ENCODE assay signal across 22 cellular contexts in the genomic region with DNA sequence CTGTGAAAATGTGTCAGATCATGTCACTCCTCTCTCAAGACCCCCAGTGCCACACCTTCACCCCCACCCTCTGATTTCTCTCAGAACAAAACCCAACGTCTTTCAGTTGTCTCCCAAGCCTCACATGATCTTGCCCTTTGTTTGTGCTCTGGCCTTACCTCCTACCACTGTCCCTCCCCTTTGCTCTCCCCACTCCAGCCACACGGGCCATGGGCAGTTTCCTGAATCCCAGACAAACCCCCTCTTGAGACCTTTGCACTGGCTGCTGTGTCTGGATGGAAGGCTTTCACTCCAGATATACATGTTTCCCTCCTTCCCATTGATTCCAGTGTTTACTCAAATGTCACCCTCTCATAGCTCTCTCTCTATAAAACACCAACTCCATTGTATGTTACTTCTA.
"Had no signal": no experiment of that assay in that cellular context is flagged by ENCODE, and none has a peak within 500 bp of the region (broad histone marks: within the 10 kb centered on the region; RNA-seq: fewer than 3 reads in every experiment).

No MANE protein-coding gene starts in this region.

- H3K4me3 Mint-ChIP-seq: effector memory CD8-positive, alpha-beta T cell; natural killer cell; stimulated activated naive B cell treated with anti-CD40 and anti-IgM and Interleukin-4, amounts not matched to agents 10 μg/mL and 1 μg/mL and 100 μg/mL, for 72 hours; stimulated activated naive CD8-positive, alpha-beta T cell treated with anti-CD3 and anti-CD28 coated beads, Interleukin-15, Interleukin-2, amounts not matched to agents 100 ng/mL and 50 ng/mL, for 24 hours had no signal

- H3K27ac Mint-ChIP-seq: effector memory CD8-positive, alpha-beta T cell; natural killer cell; stimulated activated naive B cell treated with anti-CD40 and anti-IgM and Interleukin-4, amounts not matched to agents 10 μg/mL and 1 μg/mL and 100 μg/mL, for 72 hours; stimulated activated naive CD8-positive, alpha-beta T cell treated with anti-CD3 and anti-CD28 coated beads, Interleukin-15, Interleukin-2, amounts not matched to agents 100 ng/mL and 50 ng/mL, for 24 hours had no signal

- FAIRE-seq: endometrium, keratinocyte, pancreas had no signal

- H3K4me3 ChIP-seq: esophagus squamous epithelium, lower lobe of right lung, pancreas, sigmoid colon, thoracic aorta, tibial nerve, vagina had no signal

- H3K9me3 ChIP-seq: esophagus squamous epithelium, lower lobe of right lung, pancreas, sigmoid colon, thoracic aorta, tibial nerve, vagina had no signal

- H3K27me3 ChIP-seq: pancreas, sigmoid colon, tibial nerve, vagina had no signal

- DNase-seq: cortex of kidney; effector memory CD8-positive, alpha-beta T cell; erythroblast; esophagus squamous epithelium; foreskin melanocyte; glutamatergic neuron; hypothalamus; left ventricle myocardium superior; lower lobe of right lung; natural killer cell; occipital lobe; pancreas; sigmoid colon; stimulated activated CD4-positive, alpha-beta T cell treated with anti-CD3 and anti-CD28 coated beads, Interleukin-15, amount 100 ng/mL, for 24 hours; stimulated activated CD4-positive, alpha-beta T cell treated with anti-CD3 and anti-CD28 coated beads, Interleukin-2, amount 100 ng/mL, for 48 hours; stimulated activated naive B cell treated with anti-CD40 and anti-IgM and Interleukin-4, amounts not matched to agents 10 μg/mL and 1 μg/mL and 100 μg/mL, for 72 hours had no signal

- H3K4me1 ChIP-seq: pancreas had no signal

- H3K36me3 ChIP-seq: esophagus squamous epithelium, lower lobe of right lung, pancreas, sigmoid colon, thoracic aorta, tibial nerve, vagina had no signal

- H3K27ac ChIP-seq: esophagus squamous epithelium, lower lobe of right lung, pancreas, sigmoid colon, thoracic aorta, tibial nerve, vagina had no signal

- H3K9me3 Mint-ChIP-seq: effector memory CD8-positive, alpha-beta T cell; natural killer cell; stimulated activated naive B cell treated with anti-CD40 and anti-IgM and Interleukin-4, amounts not matched to agents 10 μg/mL and 1 μg/mL and 100 μg/mL, for 72 hours; stimulated activated naive CD8-positive, alpha-beta T cell treated with anti-CD3 and anti-CD28 coated beads, Interleukin-15, Interleukin-2, amounts not matched to agents 100 ng/mL and 50 ng/mL, for 24 hours had no signal

- H3K36me3 Mint-ChIP-seq: natural killer cell; stimulated activated naive B cell treated with anti-CD40 and anti-IgM and Interleukin-4, amounts not matched to agents 10 μg/mL and 1 μg/mL and 100 μg/mL, for 72 hours had no signal

- ATAC-seq: effector memory CD8-positive, alpha-beta T cell; left ventricle myocardium superior; lower lobe of right lung; natural killer cell; pancreas; stimulated activated naive B cell treated with anti-CD40 and anti-IgM and Interleukin-4, amounts not matched to agents 10 μg/mL and 1 μg/mL and 100 μg/mL, for 72 hours had no signal
